8 cellular contexts compared by ENCODE assay signal in genomic region chr6:37051138-37052026, GRCh38. TPM values are rescaled to one million over a fixed set of nuclear protein-coding genes. Genes with fewer than 3 reads are reported as not detected.
DNase-seq lines count a peak whose midpoint lies in the region; ATAC-seq lines count a peak whose summit lies in the region.

No MANE protein-coding gene starts in this region.

- H3K79me2 ChIP-seq in mesendoderm (ENCODE audit: control insufficient read depth, insufficient read depth, low read length): no peaks in the 10 kb centered on the region

- no peak overlapping the region for H3K27ac ChIP-seq in mesendoderm (ENCODE audit: low read depth, low read length)

- H3K4me1 ChIP-seq in mesendoderm (ENCODE audit: control insufficient read depth, low read depth, low read length): peaks cover 8% of the 10 kb centered on the region

- no peak overlapping the region for H4K5ac ChIP-seq in mesendoderm (ENCODE audit: low read length)

- H3K18ac ChIP-seq in mesendoderm (ENCODE audit: low read length): no peak overlapping the region

- H3K4me2 ChIP-seq in mesendoderm (ENCODE audit: low read length): no peak overlapping the region

- no peak overlapping the region for H4K8ac ChIP-seq in mesendoderm (ENCODE audit: low read depth, low read length)

- no peak overlapping the region for H3K23ac ChIP-seq in mesendoderm (ENCODE audit: low read length)

- H2BK120ac ChIP-seq in mesendoderm (ENCODE audit: low read depth, low read length): no peak overlapping the region

- H3K4ac ChIP-seq in mesendoderm (ENCODE audit: low read depth, low read length): peak overlapping the region; percentile 5

- peak overlapping the region; percentile 3 for H2BK5ac ChIP-seq in mesendoderm (ENCODE audit: low read length)

- no peak overlapping the region for H3K4me3 ChIP-seq in mesendoderm (ENCODE audit: low read length)

- DNase-seq in DMS53 treated with DMSO at 0.1 percent for 48 hours (lab: John Stamatoyannopoulos, UW; ENCODE audit: unreplicated experiment) (peak; percentile 47), HT1080 (ENCODE audit: low read depth) (peak; percentile 67), mesendoderm (peak; percentile 92)
- DNase-seq in NK-92 treated with Interleukin-12 subunit alpha and Interleukin-12 subunit beta, amount 100 ng/mL, for 24 hours (lab: John Stamatoyannopoulos, UW): peak; percentile 95
- DNase-seq in activated CD8-positive, alpha-beta memory T cell treated with anti-CD3 and anti-CD28 coated beads for 1 hour (ENCODE audit: extremely low read depth in 1 of 2, low read depth in 1 of 2): peak; percentile 75 to 82
- peak; percentile 83 for DNase-seq in effector CD4-positive, alpha-beta T cell
- peak; percentile 67 for DNase-seq in stimulated activated CD8-positive, alpha-beta memory T cell treated with anti-CD3 and anti-CD28 coated beads, Interleukin-15, amount 100 ng/mL, for 24 hours (ENCODE audit: low read depth)

- no peaks in the 10 kb centered on the region for H3K36me3 ChIP-seq in mesendoderm (ENCODE audit: control insufficient read depth, insufficient read depth, low read length)

- WGBS in mesendoderm (ENCODE audit: extremely low coverage, insufficient coverage, low lambda C conversion rate): no CpG with 5 or more reads among the region's 25 CpGs

- H3K56ac ChIP-seq in mesendoderm (ENCODE audit: low read length): peak overlapping the region; percentile 28

- no peak overlapping the region for H2BK15ac ChIP-seq in mesendoderm (replicated peaks; ENCODE audit: low read depth)

- no peak overlapping the region for H2AK5ac ChIP-seq in mesendoderm (ENCODE audit: low read length)

- H3K27me3 ChIP-seq in mesendoderm (ENCODE audit: insufficient read depth, low read length, poor library complexity): no peaks in the 10 kb centered on the region

- no peak overlapping the region for H3K9ac ChIP-seq in mesendoderm (ENCODE audit: low read length)

- ATAC-seq in GM19035 (IDR thresholded peaks at IDR 0.05; ENCODE audit: unreplicated experiment): no peak

- H3K79me1 ChIP-seq in mesendoderm (ENCODE audit: low read length): no peaks in the 10 kb centered on the region

RNA-seq across cellular contexts. Expression of gene FGD2, which starts 45.9 kb away (rescaled TPM):
- 0.08 TPM in 1 of 2 replicates, not detected in the other for total RNA-seq in HT1080 (2014; rRNA removed; shearing (Covaris generic))
- not detected in 2 replicates for polyA plus RNA-seq in HT1080 (2015; cell fraction: cytosol; rRNA removed)
- polyA plus RNA-seq in HT1080 (2015; cell fraction: nucleus; rRNA removed): 0.06 TPM in 1 of 2 replicates, not detected in the other
- 0.18 TPM for polyA plus RNA-seq in mesendoderm (2013, experiment 1 of 2)
- polyA plus RNA-seq in mesendoderm (2013, experiment 2 of 2): 0.20 TPM
